In genomic region chr14:92789457-92790089, GRCh38 we compare ENCODE assay signal across 30 cellular contexts. TPM values are rescaled to one million over a fixed set of nuclear protein-coding genes. Genes with fewer than 3 reads are reported as not detected.
DNase-seq lines count a peak whose midpoint lies in the region; ATAC-seq and TF ChIP-seq lines count a peak whose summit lies in the region.
"Had no signal": no experiment of that assay in that cellular context is flagged by ENCODE, and none has a peak within 500 bp of the region (broad histone marks: within the 10 kb centered on the region; RNA-seq: fewer than 3 reads in every experiment).

No MANE protein-coding gene starts in this region.

- no peak overlapping the region for H2BK5ac ChIP-seq in IMR-90 (ENCODE audit: low read depth, low read length, poor library complexity, severe bottlenecking)

- ATAC-seq in IMR-90 (ENCODE audit: low read depth) (no peak), right cardiac atrium (no peak)
- ATAC-seq: activated CD8-positive, alpha-beta T cell treated with anti-CD3 and anti-CD28 coated beads for 36 hours; gastroesophageal sphincter; left cardiac atrium; mucosa of descending colon; natural killer cell; Panc1 had no signal

- H3K56ac ChIP-seq in IMR-90 (ENCODE audit: extremely low read depth, insufficient read depth, low read length) = no peak overlapping the region

- H3K36me3 ChIP-seq in GM23248 (ENCODE audit: low read depth) (no peaks in the 10 kb centered on the region), IMR-90 (ENCODE audit: control insufficient read depth, insufficient read depth, low read length) (no peaks in the 10 kb centered on the region), H7 (replicated peaks; ENCODE audit: control insufficient read depth, insufficient read depth, low read length) (no peaks in the 10 kb centered on the region)
- H3K36me3 ChIP-seq: BLaER1 treated with 17β-estradiol and CSF1 and Interleukin-3, amounts not matched to agents 10 nM and 100 nM; brain microvascular endothelial cell; gastroesophageal sphincter; MG63; tibial nerve had no signal

- H4K5ac ChIP-seq in IMR-90 (ENCODE audit: low read depth, low read length) = no peak overlapping the region

- dilution Hi-C loops in IMR-90 (cut with HindIII; ENCODE audit: low sequenced_read_pairs, unreplicated experiment) = no loop called here

- POLR2A ChIA-PET in IMR-90 (lab: Charles Lee; ENCODE audit: unreplicated experiment) = no interaction called here

- H3F3A ChIP-seq in GM23248 (ENCODE audit: insufficient read depth) = peaks cover 22% of the 10 kb centered on the region

- no peak overlapping the region for H3K27ac ChIP-seq in GM23248
- H3K27ac ChIP-seq in IMR-90 (ENCODE audit: insufficient read depth, low read length) = no peak overlapping the region
- no peak overlapping the region for H3K27ac ChIP-seq in right cardiac atrium (ENCODE audit: low read length)
- H3K27ac ChIP-seq: BLaER1 treated with 17β-estradiol and CSF1 and Interleukin-3, amounts not matched to agents 10 nM and 100 nM; brain microvascular endothelial cell; gastroesophageal sphincter; tibial nerve had no signal

- no peak overlapping the region for H3K23ac ChIP-seq in IMR-90 (ENCODE audit: low read depth, low read length)

- H3K79me1 ChIP-seq in IMR-90 (ENCODE audit: low read depth in 1 of 2, low read length in 2 of 2) = peaks cover 0 to 4% of the 10 kb centered on the region in 2 experiments; a peak in 3 of 4 replicates

- no peak overlapping the region for H2AFZ ChIP-seq in GM23248
- no peak overlapping the region for H2AFZ ChIP-seq in IMR-90 (replicated peaks; ENCODE audit: low read length, poor library complexity)

- no peak overlapping the region for H3K14ac ChIP-seq in IMR-90 (replicated peaks; ENCODE audit: low read depth, low read length)

- CTCF ChIA-PET in IMR-90 (lab: Yijun Ruan, JAX) = interaction anchor here (1.1 kb wide), 1 partner anchor 74 kb away, joined by 3 read pairs; no protein-coding TSS in a partner anchor

- no peaks in the 10 kb centered on the region for H4K20me1 ChIP-seq in GM23248 (ENCODE audit: insufficient read depth)
- H4K20me1 ChIP-seq in IMR-90 (ENCODE audit: insufficient read depth, low read length) = no peaks in the 10 kb centered on the region
- H4K20me1 ChIP-seq: BLaER1 treated with 17β-estradiol and CSF1 and Interleukin-3, amounts not matched to agents 10 nM and 100 nM had no signal

- H3K27me3 ChIP-seq in GM23248 (replicated peaks; ENCODE audit: insufficient read depth) = no peaks in the 10 kb centered on the region
- no peaks in the 10 kb centered on the region for H3K27me3 ChIP-seq in IMR-90 (ENCODE audit: control insufficient read depth, insufficient read depth, low read length)
- no peaks in the 10 kb centered on the region for H3K27me3 ChIP-seq in right cardiac atrium (ENCODE audit: control insufficient read depth, insufficient read depth)
- no peaks in the 10 kb centered on the region for H3K27me3 ChIP-seq in H7 (ENCODE audit: control insufficient read depth, insufficient read depth, low read length)
- H3K27me3 ChIP-seq: BLaER1 treated with 17β-estradiol and CSF1 and Interleukin-3, amounts not matched to agents 10 nM and 100 nM; brain microvascular endothelial cell; gastroesophageal sphincter; MG63; tibial nerve had no signal

- H3K9me2 ChIP-seq in GM23248 (ENCODE audit: insufficient read depth) = no peaks in the 10 kb centered on the region

- H3K4me1 ChIP-seq in GM23248 (ENCODE audit: insufficient read depth) (peaks cover 17% of the 10 kb centered on the region), IMR-90 (ENCODE audit: control insufficient read depth, insufficient read depth, low read length) (peaks cover 9% of the 10 kb centered on the region), right cardiac atrium (ENCODE audit: control insufficient read depth, insufficient read depth, low read length) (no peaks in the 10 kb centered on the region)

- in situ Hi-C loops in GM23248 (cut with MboI) (loop anchor here (25.0 kb wide), 1 partner anchor 652 kb away; no protein-coding TSS in a partner anchor), IMR-90 (cut with MboI; ENCODE audit: low sequenced_read_pairs) (loop anchor here (10.0 kb wide), 1 partner anchor 665 kb away; the partner anchor contains the start of genes CPSF2 and NDUFB1)

- BruUV-seq in IMR-90 (replicated peaks; lab: Mats Ljungman, UMichigan) = no TSS peak

- no peak overlapping the region for H4K91ac ChIP-seq in IMR-90 (ENCODE audit: insufficient read depth, low read depth, low read length)

- peaks cover 4% of the 10 kb centered on the region for H3K79me2 ChIP-seq in GM23248 (ENCODE audit: insufficient read depth)

- no peak overlapping the region for H2BK120ac ChIP-seq in IMR-90 (ENCODE audit: low read depth, low read length)

- no peak overlapping the region for H2AK9ac ChIP-seq in IMR-90 (replicated peaks; ENCODE audit: low read depth, low read length, poor library complexity)

- intact Hi-C loops in IMR-90 (cut with micrococcal nuclease) (loop anchor here (5.0 to 10.0 kb wide), 2 partner anchors 202 to 655 kb away; no protein-coding TSS in a partner anchor), right cardiac atrium (cut with DNase I) (no loop called here)

- H3K9ac ChIP-seq in GM23248 = no peak overlapping the region
- no peak overlapping the region for H3K9ac ChIP-seq in IMR-90 (ENCODE audit: low read depth, low read length)
- H3K9ac ChIP-seq: BLaER1 treated with 17β-estradiol and CSF1 and Interleukin-3, amounts not matched to agents 10 nM and 100 nM had no signal

- H3K9me3 ChIP-seq in GM23248 (ENCODE audit: low read depth) (no peaks in the 10 kb centered on the region), IMR-90 (ENCODE audit: control insufficient read depth, insufficient read depth, low read length) (peaks cover 5% of the 10 kb centered on the region; the same call in 1 of the 2 replicates), right cardiac atrium (ENCODE audit: control insufficient read depth, low read length) (no peaks in the 10 kb centered on the region)

- no peak overlapping the region for H3K4me2 ChIP-seq in GM23248 (ENCODE audit: unreplicated experiment)
- H3K4me2 ChIP-seq in IMR-90 (ENCODE audit: low read depth, low read length) = no peak overlapping the region
- H3K4me2 ChIP-seq: BLaER1 treated with 17β-estradiol and CSF1 and Interleukin-3, amounts not matched to agents 10 nM and 100 nM had no signal

- H2BK15ac ChIP-seq in IMR-90 (ENCODE audit: low read depth, low read length) = no peak overlapping the region

- no peak for TF ChIP-seq RAD21 in IMR-90 (IDR thresholded peaks at IDR 0.05; ENCODE audit: low read length)

- TF ChIP-seq CTCF in IMR-90 (conservative IDR thresholded peaks at IDR 0.05; ENCODE audit: low read depth, low read length) (no peak), fibroblast of mammary gland (conservative IDR thresholded peaks at IDR 0.05; ENCODE audit: control insufficient read depth, insufficient read depth, low read depth, low read length) (no peak)

- no peak overlapping the region for H3K18ac ChIP-seq in IMR-90 (ENCODE audit: low read depth, low read length)

- DNase-seq in GM23248 (peak; percentile 39), IMR-90 (peak; percentile 5), OCI-M1 (lab: John Stamatoyannopoulos, UW) (peak; percentile 49), fibroblast of mammary gland (ENCODE audit: low read depth) (peak; percentile 24), NCI-H2196 (lab: John Stamatoyannopoulos, UW; ENCODE audit: unreplicated experiment) (no peak), right cardiac atrium (no peak), H7 (no peak)
- DNase-seq: activated CD4-positive, alpha-beta T cell treated with anti-CD3 and anti-CD28 coated beads for 1 hour; activated CD8-positive, alpha-beta T cell treated with anti-CD3 and anti-CD28 coated beads for 36 hours; activated naive CD4-positive, alpha-beta T cell treated with anti-CD3 and anti-CD28 coated beads, Interleukin-2, amount 10 ng/mL, durations not matched to agents 7 days and 5 days; amygdala; brain microvascular endothelial cell; COR-L47; hippocampal formation; KBM-7; left cardiac atrium; MG63; mucosa of descending colon; natural killer cell; NCI-H1436; NCI-H2107; NCI-H526; nucleus accumbens; SHP77; stimulated activated CD4-positive, alpha-beta T cell treated with anti-CD3 and anti-CD28 coated beads, Interleukin-4, amount 100 ng/mL, for 24 hours had no signal

- H4K8ac ChIP-seq in IMR-90 (ENCODE audit: low read depth in 2 of 2, low read length in 2 of 2) = no peak overlapping the region

- TF ChIP-seq POLR2A in IMR-90 (IDR thresholded peaks at IDR 0.05; ENCODE audit: low read depth, low read length) = no peak

- H3K4me3 ChIP-seq in GM23248 (no peak overlapping the region), IMR-90 (ENCODE audit: insufficient read depth, low read depth, low read length) (no peak overlapping the region), fibroblast of mammary gland (ENCODE audit: control insufficient read depth, low read depth, low read length) (no peak overlapping the region), right cardiac atrium (ENCODE audit: low read length) (no peak overlapping the region), H7 (ENCODE audit: insufficient read depth, low read depth, low read length) (no peak overlapping the region)
- H3K4me3 ChIP-seq: BLaER1 treated with 17β-estradiol and CSF1 and Interleukin-3, amounts not matched to agents 10 nM and 100 nM; gastroesophageal sphincter; lung; MG63; mucosa of descending colon; tibial nerve had no signal

- no peak overlapping the region for H2AK5ac ChIP-seq in IMR-90 (ENCODE audit: low read depth, low read length)

- H3K4ac ChIP-seq in IMR-90 (ENCODE audit: low read depth, low read length) = no peak overlapping the region

- no peak overlapping the region for H2BK20ac ChIP-seq in IMR-90 (ENCODE audit: low read depth, low read length)

- H3K9me1 ChIP-seq in IMR-90 (ENCODE audit: insufficient read depth, low read length) = 0 out of 2 replicates have a peak, but pooled peaks cover 2% of the 10 kb centered on the region

RNA-seq across cellular contexts. Expression of gene GOLGA5, which starts 4.5 kb away (rescaled TPM):
- total RNA-seq in GM23248 (2014; rRNA removed; shearing (Covaris generic)) = 50.0 and 56.4 TPM in 2 replicates
- polyA plus RNA-seq in GM23248 (2016; fragmentation: Nextera tagmentation; extraction: Ambion mirVana) (66.2 and 70.6 TPM in 2 replicates), IMR-90 (2012; rRNA removed) (30.4 and 35.0 TPM in 2 replicates), right cardiac atrium (22.9 TPM)
- total RNA-seq in IMR-90 (2012; rRNA removed) (59.5 and 70.8 TPM in 2 replicates), right cardiac atrium (10 to 100 TPM; 21.0 to 26.7 (median 24.8) TPM)
- polyA plus RNA-seq in IMR-90 (2012; cell fraction: cytosol; rRNA removed) = 9.1 and 14.6 TPM in 2 replicates
- 2.6 and 20.7 TPM in 2 replicates for polyA plus RNA-seq in IMR-90 (2012; cell fraction: nucleus; rRNA removed; ENCODE audit: low replicate concordance)
- 30.0 and 46.1 TPM in 2 replicates for total RNA-seq in H7 (2014; rRNA removed; shearing (Covaris generic))

RNA-seq across cellular contexts. Expression of gene LGMN, which starts 41.1 kb away (rescaled TPM):
- 82.7 and 129 TPM in 2 replicates for total RNA-seq in GM23248 (2014; rRNA removed; shearing (Covaris generic))
- polyA plus RNA-seq in GM23248 (2016; fragmentation: Nextera tagmentation; extraction: Ambion mirVana) (98.8 and 106 TPM in 2 replicates), IMR-90 (2012; rRNA removed) (37.9 and 39.3 TPM in 2 replicates), right cardiac atrium (56.2 TPM)
- total RNA-seq in IMR-90 (2012; rRNA removed) (18.9 and 19.2 TPM in 2 replicates), right cardiac atrium (10 to 100 TPM; 71.9 to 92.5 (median 89.2) TPM)
- polyA plus RNA-seq in IMR-90 (2012; cell fraction: cytosol; rRNA removed) = 29.3 and 30.0 TPM in 2 replicates
- 23.0 and 24.2 TPM in 2 replicates for polyA plus RNA-seq in IMR-90 (2012; cell fraction: nucleus; rRNA removed; ENCODE audit: low replicate concordance)
- 57.4 and 60.6 TPM in 2 replicates for total RNA-seq in H7 (2014; rRNA removed; shearing (Covaris generic))

Comparison
In these comparisons a context has a peak if more than half of its experiments do, and no peak if none do; other contexts are left out.
1. DNase-seq: peak in GM23248 (single experiment), IMR-90 (single experiment), OCI-M1 (single experiment) and fibroblast of mammary gland (single experiment); none in NCI-H2196 (single experiment), right cardiac atrium (0 of 3) and H7 (single experiment).